ENCODE assay signal across 10 cellular contexts in genomic region chr20:20002101-20002998, GRCh38. TPM values are rescaled to one million over a fixed set of nuclear protein-coding genes. Genes with fewer than 3 reads are reported as not detected.
DNase-seq lines count a peak whose midpoint lies in the region; ATAC-seq, FAIRE-seq and TF ChIP-seq lines count a peak whose summit lies in the region.
"Had no signal": no experiment of that assay in that cellular context is flagged by ENCODE, and none has a peak within 500 bp of the region (broad histone marks: within the 10 kb centered on the region; RNA-seq: fewer than 3 reads in every experiment).

No MANE protein-coding gene starts in this region.

- peak overlapping the region; percentile 19; the same call in 1 of the 2 replicates for H3K4me2 ChIP-seq in HCT116 (ENCODE audit: low read length)

- no peak for FAIRE-seq in small intestine (lab: Jason Lieb, UNC)
- FAIRE-seq: endothelial cell of umbilical vein had no signal

- WGBS in heart left ventricle, 4 donors = 46 to 53% (median 50%) methylated on average over 9 of the region's 9 CpGs
- 69 to 80% (median 77%) methylated on average over 9 of the region's 9 CpGs for whole genome bisulfite sequencing in small intestine, 3 donors
- WGBS in prostate gland = 59% methylated on average over 9 of the region's 9 CpGs

- no peak overlapping the region for H3K9ac ChIP-seq in HCT116 (ENCODE audit: low read length)

- RAD21 ChIA-PET in HCT116 (lab: Charles Lee; ENCODE audit: low non-redundant PET in 1 of 2, low total read pairs in 2 of 2, uncharacterized antibody in 2 of 2, unreplicated experiment in 2 of 2) = no interaction called here

- H3K36me3 ChIP-seq in HCT116 (ENCODE audit: control insufficient read depth in 1 of 2, insufficient read depth in 2 of 2, low read length in 2 of 2) = no peaks in the 10 kb centered on the region
- H3K36me3 ChIP-seq in heart left ventricle = peaks cover 0 to 57% (median 51%) of the 10 kb centered on the region in 9 donors
- H3K36me3 ChIP-seq in gastrocnemius medialis = peaks cover 0 to 21% of the 10 kb centered on the region in 2 donors
- H3K36me3 ChIP-seq in small intestine (ENCODE audit: control insufficient read depth in 2 of 2, insufficient read depth in 2 of 2, low read length in 2 of 2) = peaks cover 5 to 11% of the 10 kb centered on the region in 2 donors
- no peaks in the 10 kb centered on the region for H3K36me3 ChIP-seq in prostate gland

- H3K27ac ChIP-seq in HCT116 (ENCODE audit: low read depth, low read length) (no peak overlapping the region), RWPE1 (peak overlapping the region; percentile 45), heart left ventricle (peak overlapping the region in 11 of 12 donors; percentile 52 to 90 (median 68)), gastrocnemius medialis (peak overlapping the region; percentile 74 to 86 (median 84)), small intestine (ENCODE audit: low read depth in 1 of 2, low read length in 1 of 2) (peak overlapping the region in 1 of 2 donors; percentile 68), prostate gland (no peak overlapping the region)

- TF ChIP-seq POLR2A in HCT116 (IDR thresholded peaks at IDR 0.05; ENCODE audit: borderline replicate concordance, extremely low read depth, insufficient read depth, insufficient read length) (no peak), heart left ventricle (IDR thresholded peaks at IDR 0.05) (no peak), gastrocnemius medialis (IDR thresholded peaks at IDR 0.05) (no peak), prostate gland (IDR thresholded peaks at IDR 0.05) (no peak)

- H3K9me3 ChIP-seq in HCT116 (ENCODE audit: control insufficient read depth in 1 of 2, insufficient read depth in 1 of 2, low read depth in 1 of 2, low read length in 2 of 2) (no peaks in the 10 kb centered on the region), heart left ventricle (no peaks in the 10 kb centered on the region), gastrocnemius medialis (no peaks in the 10 kb centered on the region), small intestine (ENCODE audit: control insufficient read depth, low read depth) (no peaks in the 10 kb centered on the region), prostate gland (no peaks in the 10 kb centered on the region)

- no peak for TF ChIP-seq CTCF in HCT116 (IDR thresholded peaks at IDR 0.05 in 2 of 3, conservative IDR thresholded peaks at IDR 0.05 in 1 of 3; ENCODE audit: borderline replicate concordance in 1 of 3, insufficient read depth in 1 of 3, low read depth in 2 of 3, low read length in 2 of 3)
- TF ChIP-seq CTCF in RWPE1 (conservative IDR thresholded peaks at IDR 0.05; ENCODE audit: low read depth) = no peak
- no peak for TF ChIP-seq CTCF in heart left ventricle (IDR thresholded peaks at IDR 0.05)
- no peak for TF ChIP-seq CTCF in gastrocnemius medialis (IDR thresholded peaks at IDR 0.05 in 4 of 5, conservative IDR thresholded peaks at IDR 0.05 in 1 of 5)
- TF ChIP-seq CTCF in prostate gland (IDR thresholded peaks at IDR 0.05) = no peak

- ATAC-seq in HCT116 (no peak), heart left ventricle (peak in 3 of 4 donors; percentile 32 to 62 (median 56)), gastrocnemius medialis (peak; percentile 41 to 65), GM19351 (IDR thresholded peaks at IDR 0.05; ENCODE audit: unreplicated experiment) (no peak)

- no peaks in the 10 kb centered on the region for H3K79me2 ChIP-seq in HCT116 (ENCODE audit: insufficient read depth, low read length)

- POLR2A ChIA-PET in HCT116 (lab: Charles Lee) (no interaction called here), RWPE1 (lab: Yijun Ruan, JAX; ENCODE audit: low non-redundant PET) (no interaction called here)

- in situ Hi-C loops in gastrocnemius medialis (cut with MboI; ENCODE audit: low sequenced_read_pairs in 4 of 4) = no loop called here

- CTCF ChIA-PET in HCT116 (lab: Charles Lee) = interaction anchor here (1.4 kb wide), 1 partner anchor 9 kb away, joined by 7 read pairs; no protein-coding TSS in a partner anchor
- CTCF ChIA-PET in RWPE1 (lab: Yijun Ruan, JAX) = interaction anchor here (1.2 kb wide), 1 partner anchor 15 kb away, joined by 4 read pairs; the partner anchor contains the start of gene NAA20

- no peak for TF ChIP-seq RAD21 in HCT116 (IDR thresholded peaks at IDR 0.05; ENCODE audit: low read depth)

- DNase-seq in HCT116 (ENCODE audit: low read depth, low spot score) (no peak), RWPE1 (ENCODE audit: low spot score) (no peak), heart left ventricle (no peak), gastrocnemius medialis (peak in 1 of 2 donors; percentile 61), small intestine (no peak), prostate gland (ENCODE audit: low spot score) (no peak), dedifferentiated amniotic fluid mesenchymal stem cell (ENCODE audit: extremely low spot score) (no peak)
- DNase-seq: SHP77 had no signal

- H3K4me1 ChIP-seq in HCT116 (ENCODE audit: control insufficient read depth in 1 of 2, insufficient read depth in 2 of 2, low read length in 2 of 2) (peaks cover 3 to 10% of the 10 kb centered on the region in 2 experiments; a peak in 2 of 4 replicates), heart left ventricle (peaks cover 7 to 83% (median 34%) of the 10 kb centered on the region in 12 donors), gastrocnemius medialis (peaks cover 34 to 51% of the 10 kb centered on the region in 2 donors), small intestine (ENCODE audit: control insufficient read depth in 2 of 2, insufficient read depth in 1 of 2, low read depth in 1 of 2, low read length in 1 of 2) (no peaks in the 10 kb centered on the region), prostate gland (replicated peaks) (peaks cover 6% of the 10 kb centered on the region)

- no peaks in the 10 kb centered on the region for H4K20me1 ChIP-seq in HCT116 (ENCODE audit: insufficient read depth)

- H3K27me3 ChIP-seq in HCT116 (ENCODE audit: insufficient read depth, low read length) (no peaks in the 10 kb centered on the region; the same call in 1 of the 2 replicates), heart left ventricle (no peaks in the 10 kb centered on the region), gastrocnemius medialis (no peaks in the 10 kb centered on the region), small intestine (ENCODE audit: control insufficient read depth in 2 of 2, insufficient read depth in 2 of 2, low read length in 2 of 2) (no peaks in the 10 kb centered on the region), prostate gland (replicated peaks; ENCODE audit: insufficient read depth) (no peaks in the 10 kb centered on the region)

- H3K9me2 ChIP-seq in HCT116 (ENCODE audit: insufficient read depth) = no peaks in the 10 kb centered on the region

- intact Hi-C loops in HCT116 (cut with micrococcal nuclease) (no loop called here), heart left ventricle (cut with DNase I) (no loop called here), gastrocnemius medialis (cut with DNase I; ENCODE audit: low total_unique reads) (loop anchor here (2.0 kb wide), 1 partner anchor 28 kb away; no protein-coding TSS in a partner anchor), prostate gland (cut with DNase I) (loop anchor here (5.0 kb wide), 1 partner anchor 290 kb away; no protein-coding TSS in a partner anchor)

- no peak overlapping the region for H3K4me3 ChIP-seq in HCT116 (replicated peaks in 1 of 2; ENCODE audit: low read depth in 1 of 2, low read length in 2 of 2)
- no peak overlapping the region for H3K4me3 ChIP-seq in heart left ventricle
- H3K4me3 ChIP-seq in gastrocnemius medialis = peak overlapping the region in 3 of 4 donors; percentile 25 to 50 (median 42)
- no peak overlapping the region for H3K4me3 ChIP-seq in small intestine (ENCODE audit: low read depth in 1 of 2, low read length in 2 of 2)
- no peak overlapping the region for H3K4me3 ChIP-seq in prostate gland

- no TSS peak for BruUV-seq in HCT116 (replicated peaks; lab: Mats Ljungman, UMichigan)

- H2AFZ ChIP-seq in HCT116 (ENCODE audit: low read depth, low read length, poor library complexity, severe bottlenecking) = no peak overlapping the region

RNA-seq across cellular contexts. Expression of gene NAA20, which starts 14.8 kb away (rescaled TPM):
- 71.5 TPM for total RNA-seq in HCT116 (2021; ENCODE audit: unreplicated experiment)
- polyA plus RNA-seq in HCT116 (2012) = 38.9 and 53.5 TPM in 2 replicates
- 10 to 100 TPM; 36.0 to 79.8 (median 59.1) TPM for total RNA-seq in heart left ventricle
- 100 to 1,000 TPM; 108 to 130 TPM for polyA plus RNA-seq in heart left ventricle
- 10 to 100 TPM; 45.5 to 73.2 (median 61.5) TPM for total RNA-seq in gastrocnemius medialis
- 10 to 100 TPM; 46.3 to 63.6 (median 55.4) TPM for polyA plus RNA-seq in small intestine
- 10 to 100 TPM; 33.9 to 48.5 TPM for total RNA-seq in prostate gland

RNA-seq across cellular contexts. Expression of gene CRNKL1, which starts 49.9 kb away (rescaled TPM):
- 20.4 TPM for total RNA-seq in HCT116 (2021; ENCODE audit: unreplicated experiment)
- polyA plus RNA-seq in HCT116 (2012) = 9.6 and 12.1 TPM in 2 replicates
- total RNA-seq in heart left ventricle = 10 to 100 TPM; 13.4 to 21.5 (median 17.5) TPM
- polyA plus RNA-seq in heart left ventricle = 10 to 100 TPM; 11.4 to 12.7 TPM
- 10 to 100 TPM; 32.2 to 45.3 (median 39.2) TPM for total RNA-seq in gastrocnemius medialis
- polyA plus RNA-seq in small intestine = 10 to 100 TPM; 11.9 to 17.0 (median 12.9) TPM
- total RNA-seq in prostate gland = 10 to 100 TPM; 22.0 to 27.1 TPM

RNA-seq across cellular contexts. Expression of gene CFAP61, which starts 50.0 kb away (rescaled TPM):
- total RNA-seq in HCT116 (2021; ENCODE audit: unreplicated experiment) (1.7 TPM), heart left ventricle (100 to 1,000 TPM in 1 of 9 donors, 10 to 100 TPM in 8; 17.5 to 102 (median 45.8) TPM), gastrocnemius medialis (10 to 100 TPM; 17.1 to 94.8 (median 41.4) TPM), prostate gland (1 to 10 TPM in 1 of 2 donors, under 1 TPM in 1; 0.14 to 8.1 TPM)
- polyA plus RNA-seq in HCT116 (2012) = 0.84 and 0.86 TPM in 2 replicates
- polyA plus RNA-seq in heart left ventricle (10 to 100 TPM; 12.1 to 17.4 TPM), small intestine (under 1 TPM in 1 of 3 donors, not detected in 2; 0.18 TPM)
- total RNA-seq: endothelial cell of umbilical vein had no signal
- polyA plus RNA-seq: endothelial cell of umbilical vein had no signal

Comparison
In these comparisons a context has a peak if more than half of its experiments do, and no peak if none do; other contexts are left out.
1. ATAC-seq: peak in heart left ventricle (3 of 4) and gastrocnemius medialis (2 of 2); none in HCT116 (single experiment) and GM19351 (single experiment).
2. H3K27ac ChIP-seq: peak in RWPE1 (single experiment), heart left ventricle (11 of 12) and gastrocnemius medialis (4 of 4); none in HCT116 (single experiment) and prostate gland (0 of 2).
3. H3K4me3 ChIP-seq: peak in gastrocnemius medialis (3 of 4); none in HCT116 (0 of 2), heart left ventricle (0 of 12), small intestine (0 of 2) and prostate gland (0 of 2).
4. intact Hi-C loops: an anchor here in gastrocnemius medialis (2.0 kb wide) and prostate gland (5.0 kb wide); none called in HCT116 and heart left ventricle.